19 cellular contexts compared by ENCODE assay signal in the genomic region with DNA sequence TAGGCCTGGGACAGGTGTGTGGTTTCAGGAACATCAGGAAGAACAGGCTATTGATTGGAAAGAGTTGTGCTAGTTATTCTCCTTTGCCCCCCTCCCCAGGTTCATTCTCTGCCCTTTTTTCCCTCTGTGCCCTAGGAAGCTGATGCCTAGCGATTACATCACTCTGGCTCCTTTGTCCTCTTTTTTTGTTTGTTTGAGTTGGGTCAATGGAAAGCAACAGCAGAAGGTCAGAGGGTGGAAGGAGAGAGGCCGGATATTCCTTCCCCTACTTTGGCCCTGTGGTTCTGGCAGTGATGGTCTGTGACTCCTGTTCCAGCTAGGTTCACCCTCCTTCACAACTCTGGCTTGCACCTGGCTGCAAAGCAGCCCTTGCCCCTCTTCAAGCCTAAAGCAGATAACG. TPM values are rescaled to one million over a fixed set of nuclear protein-coding genes. Genes with fewer than 3 reads are reported as not detected.
DNase-seq lines count a peak whose midpoint lies in the region; ATAC-seq, FAIRE-seq and TF ChIP-seq lines count a peak whose summit lies in the region.
"Had no signal": no experiment of that assay in that cellular context is flagged by ENCODE, and none has a peak within 500 bp of the region (broad histone marks: within the 10 kb centered on the region; RNA-seq: fewer than 3 reads in every experiment).

No MANE protein-coding gene starts in this region.

- no peaks in the 10 kb centered on the region for H3K9me3 Mint-ChIP-seq in neural crest cell
- no peaks in the 10 kb centered on the region for H3K9me3 Mint-ChIP-seq in activated CD4-positive, alpha-beta memory T cell treated with anti-CD3 and anti-CD28 coated beads for 36 hours
- H3K9me3 Mint-ChIP-seq: CD4-positive, alpha-beta T cell; HFFc6 had no signal

- peak overlapping the region; percentile 40 for H3K4me3 Mint-ChIP-seq in neural crest cell
- H3K4me3 Mint-ChIP-seq in activated CD4-positive, alpha-beta memory T cell treated with anti-CD3 and anti-CD28 coated beads for 36 hours = no peak overlapping the region
- H3K4me3 Mint-ChIP-seq: B cell; CD4-positive, alpha-beta T cell; HFFc6 had no signal

- TF ChIP-seq EP300 in HepG2 (IDR thresholded peaks at IDR 0.05; ENCODE audit: low read depth in 2 of 2, low read length in 2 of 2) (peak in 1 of 2 experiments; percentile 30; a peak in 1 of 4 replicates), HepG2 (CRISPR knock-in tag; IDR thresholded peaks at IDR 0.05; ENCODE audit: borderline replicate concordance) (no peak)

- peak; percentile 51 for FAIRE-seq in HepG2 (lab: Jason Lieb, UNC)
- FAIRE-seq: A204.1, D721Med, HTR-8/SVneo had no signal

- no TSS peak for BruUV-seq in HepG2 (replicated peaks; lab: Mats Ljungman, UMichigan)

- H3K36me3 ChIP-seq in H7 (replicated peaks; ENCODE audit: control insufficient read depth, insufficient read depth, low read length) = peaks cover 8% of the 10 kb centered on the region; the same call in 1 of the 2 replicates
- H3K36me3 ChIP-seq in HepG2 (replicated peaks in 1 of 2; ENCODE audit: control insufficient read depth in 1 of 2, insufficient read depth in 2 of 2, low read length in 2 of 2) = peaks cover 12 to 31% of the 10 kb centered on the region in 2 experiments
- peaks cover 25 to 71% (median 62%) of the 10 kb centered on the region in 3 donors for H3K36me3 ChIP-seq in tibial artery

- no peak for TF ChIP-seq POLR2A in HepG2 (IDR thresholded peaks at IDR 0.05; ENCODE audit: insufficient read depth in 1 of 2, low read depth in 2 of 2, low read length in 2 of 2)

- peak overlapping the region; percentile 46 for H3K27ac Mint-ChIP-seq in neural crest cell (ENCODE audit: unreplicated experiment)
- H3K27ac Mint-ChIP-seq in activated CD4-positive, alpha-beta memory T cell treated with anti-CD3 and anti-CD28 coated beads for 36 hours = no peak overlapping the region
- H3K27ac Mint-ChIP-seq: B cell; CD4-positive, alpha-beta T cell; HFFc6 had no signal

- no peak overlapping the region for H2AFZ ChIP-seq in HepG2 (ENCODE audit: low read length)

- H3K36me3 Mint-ChIP-seq in neural crest cell (ENCODE audit: low read depth) = peaks cover 5% of the 10 kb centered on the region
- H3K36me3 Mint-ChIP-seq in activated CD4-positive, alpha-beta memory T cell treated with anti-CD3 and anti-CD28 coated beads for 36 hours = peaks cover 29% of the 10 kb centered on the region

- H3K27ac ChIP-seq in HepG2 (ENCODE audit: extremely low read length, insufficient read depth, low read length) = no peak overlapping the region
- H3K27ac ChIP-seq in tibial artery = no peak overlapping the region

- H3K4me1 Mint-ChIP-seq in neural crest cell = peaks cover 54% of the 10 kb centered on the region
- no peaks in the 10 kb centered on the region for H3K4me1 Mint-ChIP-seq in activated CD4-positive, alpha-beta memory T cell treated with anti-CD3 and anti-CD28 coated beads for 36 hours (ENCODE audit: low read depth)
- H3K4me1 Mint-ChIP-seq: B cell had no signal

- no peak overlapping the region for H3K9ac ChIP-seq in HepG2 (ENCODE audit: insufficient read depth, low read depth, low read length)

- TF ChIP-seq RAD21 in HepG2 (CRISPR knock-in tag; IDR thresholded peaks at IDR 0.05) = no peak

- TF ChIP-seq CTCF in HepG2 (CRISPR knock-in tag; IDR thresholded peaks at IDR 0.05) = no peak
- TF ChIP-seq CTCF in neural crest cell (conservative IDR thresholded peaks at IDR 0.05) = no peak
- TF ChIP-seq CTCF in tibial artery (IDR thresholded peaks at IDR 0.05) = no peak

- no peaks in the 10 kb centered on the region for H3K27me3 ChIP-seq in H7 (ENCODE audit: control insufficient read depth, insufficient read depth, low read length)
- H3K27me3 ChIP-seq in HepG2 (ENCODE audit: control insufficient read depth in 1 of 2, insufficient read depth in 2 of 2, low read length in 2 of 2) = no peaks in the 10 kb centered on the region
- H3K27me3 ChIP-seq in tibial artery = no peaks in the 10 kb centered on the region

- POLR2A ChIA-PET in HepG2 (lab: Yijun Ruan, JAX) = interaction anchor here (2.0 kb wide), 1 partner anchor 19 kb away, joined by 8 read pairs; a partner anchor contains a TSS
- POLR2A ChIA-PET in activated CD4-positive, alpha-beta memory T cell treated with anti-CD3 and anti-CD28 coated beads for 36 hours (lab: Charles Lee) = no interaction called here

- in situ Hi-C loops in HepG2 (cut with HindIII; ENCODE audit: extremely low pct_ligation_motif_present, low pct_unique_long_range_greater_than_20kb) = loop anchor here (10.0 kb wide), 1 partner anchor 56 kb away; no protein-coding TSS in a partner anchor

- 34% methylated on average over 3 of the region's 3 CpGs for WGBS in HepG2 (ENCODE audit: low lambda C conversion rate)

- H3K4me2 ChIP-seq in HepG2 (ENCODE audit: low read depth, low read length) = no peak overlapping the region

- peak; percentile 69 for ATAC-seq in HepG2
- ATAC-seq in GM21619 (IDR thresholded peaks at IDR 0.05; ENCODE audit: unreplicated experiment) = no peak

- intact Hi-C loops in HepG2 (cut with micrococcal nuclease; ENCODE audit: unreplicated experiment) = no loop called here
- intact Hi-C loops in tibial artery (cut with DNase I; ENCODE audit: low total_unique reads) = loop anchor here (5.0 kb wide), 1 partner anchor 63 kb away; no protein-coding TSS in a partner anchor
- intact Hi-C loops in activated CD4-positive, alpha-beta memory T cell treated with anti-CD3 and anti-CD28 coated beads for 36 hours (cut with micrococcal nuclease) = no loop called here

- peaks cover 22% of the 10 kb centered on the region for H3K4me1 ChIP-seq in HepG2 (ENCODE audit: insufficient read depth, low read length)
- H3K4me1 ChIP-seq in tibial artery = peaks cover 0 to 11% (median 0%) of the 10 kb centered on the region in 4 donors

- H3K9me3 ChIP-seq in HepG2 (ENCODE audit: low read length) = no peaks in the 10 kb centered on the region
- H3K9me3 ChIP-seq in tibial artery = no peaks in the 10 kb centered on the region

- no peaks in the 10 kb centered on the region for H3K27me3 Mint-ChIP-seq in neural crest cell (ENCODE audit: low read depth)
- no peaks in the 10 kb centered on the region for H3K27me3 Mint-ChIP-seq in activated CD4-positive, alpha-beta memory T cell treated with anti-CD3 and anti-CD28 coated beads for 36 hours
- H3K27me3 Mint-ChIP-seq: B cell; CD4-positive, alpha-beta T cell had no signal

- CTCF ChIA-PET in HepG2 (lab: Yijun Ruan, JAX; ENCODE audit: low intra/inter-chr PET ratio, low total read pairs) = no interaction called here
- CTCF ChIA-PET in activated CD4-positive, alpha-beta memory T cell treated with anti-CD3 and anti-CD28 coated beads for 36 hours (lab: Charles Lee) = no interaction called here

- DNase-seq in H7 = peak; percentile 10
- peak; percentile 21 for DNase-seq in NCI-H69 (lab: John Stamatoyannopoulos, UW)
- peak; percentile 44 for DNase-seq in HepG2 (ENCODE audit: low spot score)
- no peak for DNase-seq in neural crest cell (ENCODE audit: low read depth, low spot score)
- no peak for DNase-seq in tibial artery
- no peak for DNase-seq in activated CD4-positive, alpha-beta memory T cell treated with anti-CD3 and anti-CD28 coated beads for 36 hours
- DNase-seq: C1 segment of cervical spinal cord; CD4-positive, alpha-beta T cell; COR-L47; DMS153; GF-D8; GOT3; HCEC 1CT; HFFc6 had no signal

- H4K20me1 ChIP-seq in HepG2 (ENCODE audit: insufficient read depth, low read length) = no peaks in the 10 kb centered on the region

- no peaks in the 10 kb centered on the region for H3K79me2 ChIP-seq in HepG2 (ENCODE audit: insufficient read depth, low read length)

- H3K4me3 ChIP-seq in H7 (ENCODE audit: insufficient read depth, low read depth, low read length) (no peak overlapping the region), HepG2 (replicated peaks in 1 of 3; ENCODE audit: insufficient read depth in 1 of 3, low read depth in 2 of 3, low read length in 3 of 3) (no peak overlapping the region), tibial artery (no peak overlapping the region)

TF ChIP-seq in HepG2, 621 proteins besides CTCF, POLR2A, EP300 and RAD21 (continues in another document):
- TF ChIP-seq GABPA (IDR thresholded peaks at IDR 0.05; ENCODE audit: low read depth, low read length) = no peak
- TF ChIP-seq GABPA (CRISPR knock-in tag; IDR thresholded peaks at IDR 0.05; ENCODE audit: low read depth) = peak; percentile 57; the same call in 1 of the 2 replicates
- TF ChIP-seq TARDBP (CRISPR knock-in tag; IDR thresholded peaks at IDR 0.05) = no peak

RNA-seq across cellular contexts. Expression of a gene that starts 18.9 kb away (rescaled TPM):
- total RNA-seq in H7 (2014; rRNA removed; shearing (Covaris generic)) = 1.4 and 1.7 TPM in 2 replicates
- total RNA-seq in HepG2 (2016; rRNA removed; fragmentation: Illumina TruSeq; extraction: Trizol) (3.8 and 8.8 TPM in 2 replicates), neural crest cell (1.5 and 1.7 TPM in 2 replicates)
- 0.91 and 0.97 TPM in 2 replicates for total RNA-seq in HepG2 (2016; cell fraction: cytosol; rRNA removed; fragmentation: Illumina TruSeq; extraction: Trizol; ENCODE audit: low read depth)
- total RNA-seq in HepG2 (2016; cell fraction: insoluble cytoplasmic fraction; rRNA removed; fragmentation: Illumina TruSeq; extraction: Trizol) = 3.1 and 9.9 TPM in 2 replicates
- total RNA-seq in HepG2 (2016; cell fraction: membrane; rRNA removed; fragmentation: Illumina TruSeq; extraction: Trizol) = 2.6 and 3.1 TPM in 2 replicates
- 9.7 TPM in 2 replicates for total RNA-seq in HepG2 (2016; cell fraction: nucleus; rRNA removed; fragmentation: Illumina TruSeq; extraction: Trizol)
- polyA plus RNA-seq in HepG2 (2011; rRNA removed) = 21.1 and 31.3 TPM in 2 replicates
- polyA plus RNA-seq in HepG2 (2011; cell fraction: cytosol; rRNA removed) = 19.8 and 25.9 TPM in 2 replicates
- 20.8 and 24.7 TPM in 2 replicates for polyA plus RNA-seq in HepG2 (2011; cell fraction: nucleus; rRNA removed)
- 12.1 and 16.1 TPM in 2 replicates for polyA plus RNA-seq in HepG2 (2012)
- polyA plus RNA-seq in HepG2 (2016; cell fraction: cytosol; fragmentation: Illumina TruSeq; extraction: Trizol; ENCODE audit: low read depth) = 0.87 and 1.0 TPM in 2 replicates
- 3.1 and 3.6 TPM in 2 replicates for polyA plus RNA-seq in HepG2 (2016; cell fraction: insoluble cytoplasmic fraction; fragmentation: Illumina TruSeq; extraction: Trizol; ENCODE audit: low read depth)
- polyA plus RNA-seq in HepG2 (2016; cell fraction: membrane; fragmentation: Illumina TruSeq; extraction: Trizol; ENCODE audit: low read depth) = 2.1 and 2.4 TPM in 2 replicates
- 12.3 and 13.7 TPM in 2 replicates for polyA plus RNA-seq in HepG2 (2016; cell fraction: nucleus; fragmentation: Illumina TruSeq; extraction: Trizol; ENCODE audit: insufficient read depth, low read depth)
- polyA minus RNA-seq in HepG2 (2011; rRNA and poly(A)+ RNA removed; ENCODE audit: low replicate concordance) = 33.3 TPM in 1 of 2 replicates, not detected in the other
- polyA minus RNA-seq in HepG2 (2011; cell fraction: cytosol; rRNA and poly(A)+ RNA removed) = 13.7 and 23.0 TPM in 2 replicates
- 7.2 and 9.9 TPM in 2 replicates for polyA minus RNA-seq in HepG2 (2011; cell fraction: nucleus; rRNA and poly(A)+ RNA removed)
- total RNA-seq in activated CD4-positive, alpha-beta memory T cell treated with anti-CD3 and anti-CD28 coated beads for 36 hours = not detected
- total RNA-seq: B cell; CD4-positive, alpha-beta T cell had no signal

Comparison
In these comparisons a context has a peak if more than half of its experiments do, and no peak if none do; other contexts are left out.
1. DNase-seq: peak in H7 (single experiment), NCI-H69 (single experiment) and HepG2 (single experiment); none in neural crest cell (single experiment), tibial artery (0 of 2) and activated CD4-positive, alpha-beta memory T cell treated with anti-CD3 and anti-CD28 coated beads for 36 hours (single experiment).